Comparison of ENCODE assay signal across 19 cellular contexts in genomic region chr22:45684752-45685359, GRCh38.
"Had no signal": no experiment of that assay in that cellular context is flagged by ENCODE, and none has a peak within 500 bp of the region (broad histone marks: within the 10 kb centered on the region; RNA-seq: fewer than 3 reads in every experiment).

No MANE protein-coding gene starts in this region.

- H3K27me3 Mint-ChIP-seq: activated CD8-positive, alpha-beta memory T cell treated with anti-CD3 and anti-CD28 coated beads, Interleukin-2, amount 10 ng/mL, durations not matched to agents 7 days and 5 days; activated naive CD4-positive, alpha-beta T cell treated with anti-CD3 and anti-CD28 coated beads, Interleukin-2, amount 50 U/mL, for 24 hours; activated T-cell treated with anti-CD3 and anti-CD28 coated beads, Interleukin-2, amount 50 U/mL, for 24 hours; brain; stimulated activated naive CD8-positive, alpha-beta T cell treated with anti-CD3 and anti-CD28 coated beads, Interleukin-15, amount 100 ng/mL, for 72 hours had no signal

- DNase-seq: activated CD4-positive, alpha-beta T cell treated with anti-CD3 and anti-CD28 coated beads, Interleukin-2, amount 50 U/mL, for 48 hours; activated CD4-positive, CD25-positive, alpha-beta regulatory T cell treated with anti-CD3 and anti-CD28 coated beads, Interleukin-2, amount 50 U/mL, for 72 hours; activated CD8-positive, alpha-beta memory T cell treated with anti-CD3 and anti-CD28 coated beads, Interleukin-2, amount 10 ng/mL, durations not matched to agents 7 days and 5 days; activated effector memory CD4-positive, alpha-beta T cell treated with Interleukin-2 at 50 U/mL for 16 hours; activated T-cell treated with anti-CD3 and anti-CD28 coated beads, Interleukin-2, amount 50 U/mL, for 24 hours; amniotic stem cell; foreskin fibroblast; head of caudate nucleus; left lung; ovary; stimulated activated CD4-positive, alpha-beta T cell treated with anti-CD3 and anti-CD28 coated beads, Interleukin-15, amount 100 ng/mL, for 24 hours; stimulated activated CD4-positive, alpha-beta T cell treated with anti-CD3 and anti-CD28 coated beads, Interleukin-4, amount 100 ng/mL, for 4 hours; stimulated activated naive CD8-positive, alpha-beta T cell treated with anti-CD3 and anti-CD28 coated beads, Interleukin-15, amount 100 ng/mL, for 72 hours had no signal

- H3K9me3 ChIP-seq: esophagus muscularis mucosa, left lung, ovary, thoracic aorta had no signal

- H3K27ac ChIP-seq: esophagus muscularis mucosa, left lung, ovary had no signal

- H3K4me1 Mint-ChIP-seq: activated CD8-positive, alpha-beta memory T cell treated with anti-CD3 and anti-CD28 coated beads, Interleukin-2, amount 10 ng/mL, durations not matched to agents 7 days and 5 days had no signal

- H3K27me3 ChIP-seq: esophagus muscularis mucosa, left lung, ovary had no signal

- H3K4me3 Mint-ChIP-seq: activated CD8-positive, alpha-beta memory T cell treated with anti-CD3 and anti-CD28 coated beads, Interleukin-2, amount 10 ng/mL, durations not matched to agents 7 days and 5 days; activated naive CD4-positive, alpha-beta T cell treated with anti-CD3 and anti-CD28 coated beads, Interleukin-2, amount 50 U/mL, for 24 hours; activated T-cell treated with anti-CD3 and anti-CD28 coated beads, Interleukin-2, amount 50 U/mL, for 24 hours; brain; neural crest cell; stimulated activated naive CD8-positive, alpha-beta T cell treated with anti-CD3 and anti-CD28 coated beads, Interleukin-15, amount 100 ng/mL, for 72 hours had no signal

- ATAC-seq: activated CD8-positive, alpha-beta memory T cell treated with anti-CD3 and anti-CD28 coated beads, Interleukin-2, amount 10 ng/mL, durations not matched to agents 7 days and 5 days; left lung; stimulated activated naive CD8-positive, alpha-beta T cell treated with anti-CD3 and anti-CD28 coated beads, Interleukin-15, amount 100 ng/mL, for 72 hours had no signal

- H3K9me3 Mint-ChIP-seq: activated naive CD4-positive, alpha-beta T cell treated with anti-CD3 and anti-CD28 coated beads, Interleukin-2, amount 50 U/mL, for 24 hours; activated T-cell treated with anti-CD3 and anti-CD28 coated beads, Interleukin-2, amount 50 U/mL, for 24 hours; brain; neural crest cell; stimulated activated naive CD8-positive, alpha-beta T cell treated with anti-CD3 and anti-CD28 coated beads, Interleukin-15, amount 100 ng/mL, for 72 hours had no signal

- H3K4me3 ChIP-seq: esophagus muscularis mucosa, left lung, ovary, thoracic aorta had no signal

- H3K36me3 ChIP-seq: ovary, thoracic aorta had no signal

- H3K27ac Mint-ChIP-seq: activated CD8-positive, alpha-beta memory T cell treated with anti-CD3 and anti-CD28 coated beads, Interleukin-2, amount 10 ng/mL, durations not matched to agents 7 days and 5 days; activated naive CD4-positive, alpha-beta T cell treated with anti-CD3 and anti-CD28 coated beads, Interleukin-2, amount 50 U/mL, for 24 hours; activated T-cell treated with anti-CD3 and anti-CD28 coated beads, Interleukin-2, amount 50 U/mL, for 24 hours; brain; stimulated activated naive CD8-positive, alpha-beta T cell treated with anti-CD3 and anti-CD28 coated beads, Interleukin-15, amount 100 ng/mL, for 72 hours had no signal

- FAIRE-seq: keratinocyte had no signal
